22 cellular contexts compared by ENCODE assay signal in the genomic region with DNA sequence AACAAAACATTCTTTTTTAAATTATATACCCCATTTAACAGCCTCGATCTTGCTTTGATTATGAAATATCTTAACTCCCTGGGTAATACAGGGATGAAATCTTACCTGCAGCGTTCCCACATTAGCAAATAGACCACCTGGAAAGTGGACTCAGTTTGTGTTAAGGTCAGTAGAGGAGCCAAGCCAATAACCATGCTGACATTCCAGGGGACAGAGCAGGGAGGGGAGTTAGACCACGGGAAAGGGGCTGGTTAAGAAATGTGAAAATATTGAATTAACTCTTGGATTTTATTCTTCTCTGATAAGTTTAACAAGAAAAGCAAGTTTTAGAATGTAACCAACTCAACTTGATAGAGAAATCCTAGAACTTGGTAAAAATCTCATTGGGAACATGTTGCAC.
"Had no signal": no experiment of that assay in that cellular context is flagged by ENCODE, and none has a peak within 500 bp of the region (broad histone marks: within the 10 kb centered on the region; RNA-seq: fewer than 3 reads in every experiment).

No MANE protein-coding gene starts in this region.

- H3K4me2 ChIP-seq: hepatocyte had no signal

- H3K27me3 ChIP-seq: dorsolateral prefrontal cortex, esophagus muscularis mucosa, foreskin keratinocyte, heart left ventricle, hepatocyte, left lung had no signal

- H2AFZ ChIP-seq: hepatocyte had no signal

- H3K79me2 ChIP-seq: hepatocyte had no signal

- H3K4me3 Mint-ChIP-seq: memory B cell, mesothelial cell of epicardium had no signal

- FAIRE-seq: colon, endothelial cell of umbilical vein, frontal cortex, islet of Langerhans, keratinocyte had no signal

- H3K27ac ChIP-seq: coronary artery, dorsolateral prefrontal cortex, esophagus muscularis mucosa, foreskin keratinocyte, gastroesophageal sphincter, heart left ventricle, hepatocyte, left lung, lower lobe of right lung had no signal

- H3K9me3 Mint-ChIP-seq: mesothelial cell of epicardium had no signal

- ATAC-seq: foreskin keratinocyte, gastroesophageal sphincter, heart left ventricle, left cardiac atrium, left lung, left ventricle myocardium superior, lower lobe of right lung, mucosa of descending colon had no signal

- H3K36me3 Mint-ChIP-seq: memory B cell, mesothelial cell of epicardium had no signal

- H3K27me3 Mint-ChIP-seq: memory B cell had no signal

- H3K4me3 ChIP-seq: coronary artery, dorsolateral prefrontal cortex, esophagus muscularis mucosa, gastroesophageal sphincter, heart left ventricle, hepatocyte, left lung, lower lobe of right lung, mucosa of descending colon had no signal

- DNase-seq: dermis blood vessel endothelial cell; dorsolateral prefrontal cortex; effector CD4-positive, alpha-beta T cell; effector memory CD4-positive, alpha-beta T cell; foreskin keratinocyte; heart left ventricle; left cardiac atrium; left lung; left ventricle myocardium superior; lower lobe of right lung; mucosa of descending colon had no signal

- H3K36me3 ChIP-seq: esophagus muscularis mucosa, gastroesophageal sphincter, heart left ventricle, left lung, lower lobe of right lung had no signal

- H3K4me1 Mint-ChIP-seq: memory B cell, mesothelial cell of epicardium had no signal

- H3K27ac Mint-ChIP-seq: memory B cell, mesothelial cell of epicardium had no signal

- H3K9me3 ChIP-seq: esophagus muscularis mucosa, gastroesophageal sphincter, heart left ventricle, left lung, lower lobe of right lung, mucosa of descending colon had no signal

- H3K4me1 ChIP-seq: foreskin keratinocyte, gastroesophageal sphincter, heart left ventricle, left lung, lower lobe of right lung had no signal
